In genomic region chr4:100827756-100828155, GRCh38 we compare ENCODE assay signal across 25 cellular contexts.
"Had no signal": no experiment of that assay in that cellular context is flagged by ENCODE, and none has a peak within 500 bp of the region (broad histone marks: within the 10 kb centered on the region; RNA-seq: fewer than 3 reads in every experiment).

No MANE protein-coding gene starts in this region.

- H3K27me3 ChIP-seq: adrenal gland, body of pancreas, colonic mucosa had no signal

- DNase-seq: activated CD4-positive, alpha-beta memory T cell treated with anti-CD3 and anti-CD28 coated beads for 36 hours; activated CD4-positive, alpha-beta T cell treated with anti-CD3 and anti-CD28 coated beads for 36 hours; activated CD4-positive, alpha-beta T cell treated with anti-CD3 and anti-CD28 coated beads, Interleukin-2, amount 10 ng/mL, durations not matched to agents 24 days and 14 days; activated CD4-positive, CD25-positive, alpha-beta regulatory T cell; activated CD4-positive, CD25-positive, alpha-beta regulatory T cell treated with anti-CD3 and anti-CD28 coated beads, Interleukin-2, amount 50 U/mL, for 72 hours; activated CD8-positive, alpha-beta memory T cell treated with anti-CD3 and anti-CD28 coated beads, Interleukin-2, amount 10 ng/mL, durations not matched to agents 7 days and 5 days; activated CD8-positive, alpha-beta memory T cell treated with anti-CD3 and anti-CD28 coated beads, Interleukin-2, amount 50 U/mL, for 4 hours; activated CD8-positive, alpha-beta T cell treated with anti-CD3 and anti-CD28 coated beads, Interleukin-2, amount 10 ng/mL, durations not matched to agents 7 days and 5 days; activated effector memory CD4-positive, alpha-beta T cell treated with anti-CD3 and anti-CD28 coated beads, Interleukin-2, amount 50 U/mL, for 16 hours; activated naive CD4-positive, alpha-beta T cell treated with anti-CD3 and anti-CD28 coated beads for 36 hours; activated naive CD8-positive, alpha-beta T cell treated with anti-CD3 and anti-CD28 coated beads for 36 hours; activated naive CD8-positive, alpha-beta T cell treated with anti-CD3 and anti-CD28 coated beads, Interleukin-2, amount 50 U/mL, for 24 hours; activated T-cell treated with anti-CD3 and anti-CD28 coated beads, Interleukin-2, amount 50 U/mL, for 1 hour; activated T-cell treated with anti-CD3 and anti-CD28 coated beads, Interleukin-2, amount 50 U/mL, for 48 hours; adrenal gland; amygdala; aorta; body of pancreas; central memory CD4-positive, alpha-beta T cell; colonic mucosa; effector memory CD4-positive, alpha-beta T cell; endodermal cell; foreskin fibroblast; T-helper 2 cell had no signal

- H3K27ac ChIP-seq: adrenal gland, body of pancreas, colonic mucosa had no signal

- H3K4me1 ChIP-seq: colonic mucosa had no signal

- H3K9me3 ChIP-seq: adrenal gland, body of pancreas, colonic mucosa had no signal

- H3K36me3 ChIP-seq: adrenal gland, colonic mucosa had no signal

- ATAC-seq: activated CD4-positive, alpha-beta T cell treated with anti-CD3 and anti-CD28 coated beads for 36 hours; activated CD8-positive, alpha-beta memory T cell treated with anti-CD3 and anti-CD28 coated beads, Interleukin-2, amount 10 ng/mL, durations not matched to agents 7 days and 5 days; activated CD8-positive, alpha-beta T cell treated with anti-CD3 and anti-CD28 coated beads, Interleukin-2, amount 10 ng/mL, durations not matched to agents 7 days and 5 days; activated naive CD8-positive, alpha-beta T cell treated with anti-CD3 and anti-CD28 coated beads, Interleukin-2, amount 50 U/mL, for 24 hours; body of pancreas; esophagus mucosa had no signal

- H3K4me3 ChIP-seq: adrenal gland, body of pancreas, colonic mucosa had no signal
